Comparison of ENCODE assay signal across 13 cellular contexts in genomic region chr17:77810536-77810935, GRCh38.
DNase-seq lines count a peak whose midpoint lies in the region; ATAC-seq and TF ChIP-seq lines count a peak whose summit lies in the region.
"Had no signal": no experiment of that assay in that cellular context is flagged by ENCODE, and none has a peak within 500 bp of the region (broad histone marks: within the 10 kb centered on the region; RNA-seq: fewer than 3 reads in every experiment).

No MANE protein-coding gene starts in this region.

- H4K20me1 ChIP-seq in SK-N-SH (ENCODE audit: insufficient read depth), result no peaks in the 10 kb centered on the region

- WGBS in SK-N-SH (ENCODE audit: low lambda C conversion rate), result 8% methylated on average over 1 of the region's 1 CpG
- 5 to 9% (median 9%) methylated on average over 1 of the region's 1 CpG for WGBS in psoas muscle, 3 donors

- no peak for TF ChIP-seq RAD21 in SK-N-SH (IDR thresholded peaks at IDR 0.05; ENCODE audit: low read length)

- POLR2A ChIA-PET in SK-N-SH (lab: Yijun Ruan, JAX), result no interaction called here

- peaks cover 5 to 9% of the 10 kb centered on the region in 2 experiments; a peak in 2 of 4 replicates for H3K4me1 ChIP-seq in SK-N-SH (ENCODE audit: control insufficient read depth in 1 of 2, insufficient read depth in 2 of 2, low read depth in 1 of 2, low read length in 1 of 2)
- H3K4me1 ChIP-seq in psoas muscle, result peaks cover 16% of the 10 kb centered on the region

- peak; percentile 79 to 94 (median 86) for ATAC-seq in psoas muscle
- ATAC-seq in GM21529 (IDR thresholded peaks at IDR 0.05; ENCODE audit: unreplicated experiment), result no peak
- ATAC-seq: activated T-cell treated with anti-CD3 and anti-CD28 coated beads, Interleukin-2, amount 50 U/mL, for 72 hours had no signal

- H3K4me3 ChIP-seq in SK-N-SH (ENCODE audit: low read depth in 2 of 2, low read length in 1 of 2) (no peak overlapping the region), fibroblast of the aortic adventitia (ENCODE audit: low read depth, low read length) (no peak overlapping the region), psoas muscle (no peak overlapping the region)

- no peak overlapping the region for H3K9ac ChIP-seq in SK-N-SH

- TF ChIP-seq EP300 in SK-N-SH (IDR thresholded peaks at IDR 0.05; ENCODE audit: borderline replicate concordance in 1 of 2, low read depth in 1 of 2, low read length in 1 of 2), result no peak

- CTCF ChIA-PET in SK-N-SH (lab: Yijun Ruan, JAX), result no interaction called here

- H3K9me2 ChIP-seq in SK-N-SH, result no peaks in the 10 kb centered on the region

- no peaks in the 10 kb centered on the region for H3K27me3 ChIP-seq in SK-N-SH (ENCODE audit: insufficient read depth)
- H3K27me3 ChIP-seq in psoas muscle (ENCODE audit: insufficient read depth in 3 of 3, low read length in 2 of 3), result no peaks in the 10 kb centered on the region

- H3K4me2 ChIP-seq in SK-N-SH, result peak overlapping the region; percentile 22

- no peak overlapping the region for H2AFZ ChIP-seq in SK-N-SH (ENCODE audit: low read depth)

- no peak overlapping the region for H3K27ac ChIP-seq in SK-N-SH (ENCODE audit: low read depth in 2 of 2, low read length in 1 of 2)
- peak overlapping the region; percentile 63 for H3K27ac ChIP-seq in psoas muscle

- H3K9me3 ChIP-seq in SK-N-SH (no peaks in the 10 kb centered on the region), psoas muscle (no peaks in the 10 kb centered on the region)

- DNase-seq in EH (ENCODE audit: low read depth) (peak; percentile 67), SK-N-SH (no peak), fibroblast of the aortic adventitia (ENCODE audit: low read depth) (peak; percentile 87), psoas muscle (peak; percentile 71 to 80), GM10266 (ENCODE audit: extremely low spot score) (no peak), SKM-1 (lab: John Stamatoyannopoulos, UW; ENCODE audit: unreplicated experiment) (no peak)
- no peak for DNase-seq in activated CD4-positive, alpha-beta T cell treated with anti-CD3 and anti-CD28 coated beads for 4 hours
- DNase-seq: activated T-cell treated with anti-CD3 and anti-CD28 coated beads, Interleukin-2, amount 50 U/mL, for 72 hours; effector CD4-positive, alpha-beta T cell; islet precursor cell; KBM-7; NCI-H526 treated with DMSO at 0.1 percent for 48 hours had no signal

- H3F3A ChIP-seq in SK-N-SH (replicated peaks; ENCODE audit: insufficient read depth), result no peaks in the 10 kb centered on the region

- no peaks in the 10 kb centered on the region for H3K36me3 ChIP-seq in SK-N-SH (replicated peaks in 1 of 2; ENCODE audit: control insufficient read depth in 1 of 2, insufficient read depth in 2 of 2, low read length in 1 of 2)
- H3K36me3 ChIP-seq in psoas muscle (ENCODE audit: insufficient read depth in 1 of 2, low read depth in 1 of 2), result no peaks in the 10 kb centered on the region

- H3K79me2 ChIP-seq in SK-N-SH (ENCODE audit: insufficient read depth), result no peaks in the 10 kb centered on the region

- TF ChIP-seq CTCF in SK-N-SH (IDR thresholded peaks at IDR 0.05) (no peak), fibroblast of the aortic adventitia (IDR thresholded peaks at IDR 0.05; ENCODE audit: insufficient read depth, low read length) (no peak), psoas muscle (IDR thresholded peaks at IDR 0.05) (no peak), GM10266 (IDR thresholded peaks at IDR 0.05; ENCODE audit: control insufficient read depth, insufficient read depth, low read depth, missing control alignments) (no peak)

- intact Hi-C loops in psoas muscle (cut with DNase I), result no loop called here

TF ChIP-seq in SK-N-SH, 30 proteins besides CTCF, POLR2A, EP300 and RAD21:
- peak; percentile 33 for TF ChIP-seq TCF12 (IDR thresholded peaks at IDR 0.05)
- peak; percentile 26; the same call in 1 of the 2 replicates for TF ChIP-seq NFIC (IDR thresholded peaks at IDR 0.05; ENCODE audit: borderline replicate concordance)
- TF ChIP-seq, protein P1, sequence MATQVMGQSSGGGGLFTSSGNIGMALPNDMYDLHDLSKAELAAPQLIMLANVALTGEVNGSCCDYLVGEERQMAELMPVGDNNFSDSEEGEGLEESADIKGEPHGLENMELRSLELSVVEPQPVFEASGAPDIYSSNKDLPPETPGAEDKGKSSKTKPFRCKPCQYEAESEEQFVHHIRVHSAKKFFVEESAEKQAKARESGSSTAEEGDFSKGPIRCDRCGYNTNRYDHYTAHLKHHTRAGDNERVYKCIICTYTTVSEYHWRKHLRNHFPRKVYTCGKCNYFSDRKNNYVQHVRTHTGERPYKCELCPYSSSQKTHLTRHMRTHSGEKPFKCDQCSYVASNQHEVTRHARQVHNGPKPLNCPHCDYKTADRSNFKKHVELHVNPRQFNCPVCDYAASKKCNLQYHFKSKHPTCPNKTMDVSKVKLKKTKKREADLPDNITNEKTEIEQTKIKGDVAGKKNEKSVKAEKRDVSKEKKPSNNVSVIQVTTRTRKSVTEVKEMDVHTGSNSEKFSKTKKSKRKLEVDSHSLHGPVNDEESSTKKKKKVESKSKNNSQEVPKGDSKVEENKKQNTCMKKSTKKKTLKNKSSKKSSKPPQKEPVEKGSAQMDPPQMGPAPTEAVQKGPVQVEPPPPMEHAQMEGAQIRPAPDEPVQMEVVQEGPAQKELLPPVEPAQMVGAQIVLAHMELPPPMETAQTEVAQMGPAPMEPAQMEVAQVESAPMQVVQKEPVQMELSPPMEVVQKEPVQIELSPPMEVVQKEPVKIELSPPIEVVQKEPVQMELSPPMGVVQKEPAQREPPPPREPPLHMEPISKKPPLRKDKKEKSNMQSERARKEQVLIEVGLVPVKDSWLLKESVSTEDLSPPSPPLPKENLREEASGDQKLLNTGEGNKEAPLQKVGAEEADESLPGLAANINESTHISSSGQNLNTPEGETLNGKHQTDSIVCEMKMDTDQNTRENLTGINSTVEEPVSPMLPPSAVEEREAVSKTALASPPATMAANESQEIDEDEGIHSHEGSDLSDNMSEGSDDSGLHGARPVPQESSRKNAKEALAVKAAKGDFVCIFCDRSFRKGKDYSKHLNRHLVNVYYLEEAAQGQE (IDR thresholded peaks at IDR 0.05; ENCODE audit: low read depth, low read length), result no peak

Comparison
In these comparisons a context has a peak if more than half of its experiments do, and no peak if none do; other contexts are left out.
1. DNase-seq: peak in EH (single experiment), fibroblast of the aortic adventitia (single experiment) and psoas muscle (2 of 2); none in SK-N-SH (single experiment), activated CD4-positive, alpha-beta T cell treated with anti-CD3 and anti-CD28 coated beads for 4 hours (0 of 2), GM10266 (single experiment) and SKM-1 (single experiment).